8 cellular contexts compared by ENCODE assay signal in genomic region chrX:12814434-12814833, GRCh38. TPM values are rescaled to one million over a fixed set of nuclear protein-coding genes. Genes with fewer than 3 reads are reported as not detected.
DNase-seq lines count a peak whose midpoint lies in the region; ATAC-seq and TF ChIP-seq lines count a peak whose summit lies in the region.

No MANE protein-coding gene starts in this region.

- H3K27me3 ChIP-seq in mammary epithelial cell (ENCODE audit: insufficient read depth, low read length) = no peaks in the 10 kb centered on the region
- no peaks in the 10 kb centered on the region for H3K27me3 ChIP-seq in lower lobe of right lung (ENCODE audit: low read depth)
- no peaks in the 10 kb centered on the region for H3K27me3 ChIP-seq in MG63

- no peak overlapping the region for H3K9ac ChIP-seq in mammary epithelial cell (ENCODE audit: insufficient read depth, low read length)

- no peaks in the 10 kb centered on the region for H4K20me1 ChIP-seq in mammary epithelial cell (ENCODE audit: insufficient read depth, low read length)

- DNase-seq in stimulated activated CD4-positive, alpha-beta T cell treated with anti-CD3 and anti-CD28 coated beads, Interleukin-15, amount 100 ng/mL, for 24 hours = peak; percentile 5
- no peak for DNase-seq in stimulated activated CD4-positive, alpha-beta T cell treated with anti-CD3 and anti-CD28 coated beads, Interleukin-1b, Interleukin-23, amount 100 ng/mL, for 48 hours
- DNase-seq in RKO (ENCODE audit: low spot score) (peak; percentile 57), mammary epithelial cell (peak; percentile 40), lower lobe of right lung (no peak), MG63 (no peak), NCI-H146 treated with DMSO at 0.1 percent for 48 hours (lab: John Stamatoyannopoulos, UW; ENCODE audit: unreplicated experiment) (no peak)

- H3K27ac ChIP-seq in mammary epithelial cell (ENCODE audit: insufficient read depth, low read depth, low read length) = no peak overlapping the region
- H3K27ac ChIP-seq in lower lobe of right lung = no peak overlapping the region

- no peak overlapping the region for H2AFZ ChIP-seq in mammary epithelial cell (ENCODE audit: low read depth, low read length)

- H3K79me2 ChIP-seq in mammary epithelial cell (ENCODE audit: insufficient read depth, low read length) = no peaks in the 10 kb centered on the region

- CTCF ChIA-PET in mammary epithelial cell (lab: Charles Lee; ENCODE audit: low non-redundant PET) = interaction anchor here (0.7 to 1.0 kb wide), 2 partner anchors 132 to 674 kb away, joined by 8 to 10 read pairs; no protein-coding TSS in a partner anchor

- H3K4me1 ChIP-seq in mammary epithelial cell (ENCODE audit: insufficient read depth, low read length) (peaks cover 9% of the 10 kb centered on the region), lower lobe of right lung (no peaks in the 10 kb centered on the region)

- 14% methylated on average over 4 of the region's 4 CpGs for WGBS in mammary epithelial cell (ENCODE audit: low coverage, missing lambda C conversion rate)

- intact Hi-C loops in mammary epithelial cell (cut with micrococcal nuclease) = loop anchor here (1.0 to 5.0 kb wide), 5 partner anchors 80 to 833 kb away; no protein-coding TSS in a partner anchor
- intact Hi-C loops in lower lobe of right lung (cut with DNase I) = no loop called here

- no peak overlapping the region for H3K4me2 ChIP-seq in mammary epithelial cell (ENCODE audit: insufficient read depth, low read depth, low read length)

- no TSS peak for BruUV-seq in mammary epithelial cell (replicated peaks; lab: Mats Ljungman, UMichigan)

- TF ChIP-seq CTCF in mammary epithelial cell (conservative IDR thresholded peaks at IDR 0.05 in 1 of 2, IDR thresholded peaks at IDR 0.05 in 1 of 2; ENCODE audit: extremely low read depth in 1 of 2, insufficient read depth in 1 of 2, low read depth in 1 of 2, low read length in 2 of 2) (peak; percentile 49 to 69), lower lobe of right lung (IDR thresholded peaks at IDR 0.05) (peak; percentile 38)

- in situ Hi-C loops in mammary epithelial cell (cut with MboI; ENCODE audit: low sequenced_read_pairs in 2 of 2) = loop anchor here (25.0 kb wide), 1 partner anchor 673 kb away; no protein-coding TSS in a partner anchor

- H3K9me3 ChIP-seq in mammary epithelial cell (replicated peaks; ENCODE audit: insufficient read depth, low read length) (no peaks in the 10 kb centered on the region), lower lobe of right lung (no peaks in the 10 kb centered on the region), MG63 (no peaks in the 10 kb centered on the region)

- peaks cover 3% of the 10 kb centered on the region for H3K36me3 ChIP-seq in mammary epithelial cell (ENCODE audit: insufficient read depth, low read length)
- no peaks in the 10 kb centered on the region for H3K36me3 ChIP-seq in lower lobe of right lung
- H3K36me3 ChIP-seq in MG63 = peaks cover 10% of the 10 kb centered on the region

- ATAC-seq in HG02870 (IDR thresholded peaks at IDR 0.05; ENCODE audit: unreplicated experiment) (peak; percentile 68), lower lobe of right lung (peak in 1 of 2 donors; percentile 59)

- no peak overlapping the region for H3K4me3 ChIP-seq in mammary epithelial cell (replicated peaks in 1 of 3; ENCODE audit: insufficient read depth in 1 of 3, low read depth in 2 of 3, low read length in 3 of 3)
- no peak overlapping the region for H3K4me3 ChIP-seq in lower lobe of right lung
- H3K4me3 ChIP-seq in MG63 = no peak overlapping the region

- dilution Hi-C loops in mammary epithelial cell (cut with HindIII; ENCODE audit: low sequenced_read_pairs) = no loop called here

RNA-seq across cellular contexts. Expression of gene PRPS2, which starts 23.2 kb away (rescaled TPM):
- total RNA-seq in mammary epithelial cell = 10 to 100 TPM; 19.2 to 51.3 TPM
- 38.0 TPM for polyA plus RNA-seq in mammary epithelial cell
- polyA minus RNA-seq in mammary epithelial cell = 60.4 TPM
- 26.3 TPM for total RNA-seq in lower lobe of right lung
- 67.4 and 84.2 TPM in 2 replicates for total RNA-seq in MG63 (2014; rRNA removed; shearing (Covaris generic); ENCODE audit: low replicate concordance)

RNA-seq across cellular contexts. Expression of gene TLR7, which starts 52.4 kb away (rescaled TPM):
- total RNA-seq in mammary epithelial cell (not detected), lower lobe of right lung (7.8 TPM)
- polyA plus RNA-seq in mammary epithelial cell = not detected
- polyA minus RNA-seq in mammary epithelial cell = not detected
- total RNA-seq in MG63 (2014; rRNA removed; shearing (Covaris generic); ENCODE audit: low replicate concordance) = not detected in 2 replicates

Comparison
In these comparisons a context has a peak if more than half of its experiments do, and no peak if none do; other contexts are left out.
1. DNase-seq: peak in stimulated activated CD4-positive, alpha-beta T cell treated with anti-CD3 and anti-CD28 coated beads, Interleukin-15, amount 100 ng/mL, for 24 hours (single experiment), RKO (single experiment) and mammary epithelial cell (single experiment); none in stimulated activated CD4-positive, alpha-beta T cell treated with anti-CD3 and anti-CD28 coated beads, Interleukin-1b, Interleukin-23, amount 100 ng/mL, for 48 hours (single experiment), lower lobe of right lung (single experiment), MG63 (single experiment) and NCI-H146 treated with DMSO at 0.1 percent for 48 hours (single experiment).